In genomic region chr7:146106319-146106718, GRCh38 we compare ENCODE assay signal across 30 cellular contexts.
"Had no signal": no experiment of that assay in that cellular context is flagged by ENCODE, and none has a peak within 500 bp of the region (broad histone marks: within the 10 kb centered on the region; RNA-seq: fewer than 3 reads in every experiment).

No MANE protein-coding gene starts in this region.

- H3K4me1 ChIP-seq: Peyer's patch, SJSA1 had no signal

- H3K36me3 ChIP-seq: MG63, Peyer's patch, SJSA1 had no signal

- H3K9me2 ChIP-seq: SK-N-SH had no signal

- H3K27me3 ChIP-seq: MG63, Peyer's patch, SJSA1 had no signal

- H3K4me3 ChIP-seq: MG63, Peyer's patch, SJSA1 had no signal

- H3K9ac ChIP-seq: SK-N-SH had no signal

- H3K9me3 ChIP-seq: MG63, Peyer's patch, SK-N-SH had no signal

- DNase-seq: Karpas-422, MG63, MV-4-11, NCI-H1092, NCI-H1105, NCI-H1417 treated with DMSO at 0.1 percent for 48 hours, NCI-H1436 treated with DMSO at 0.1 percent for 48 hours, NCI-H1694 treated with DMSO at 0.1 percent for 48 hours, NCI-H187 treated with DMSO at 0.1 percent for 48 hours, NCI-H2029, NCI-H2081, NCI-H2171 treated with DMSO at 0.1 percent for 48 hours, NCI-H2227 treated with DMSO at 0.1 percent for 48 hours, NCI-H446 treated with DMSO at 0.1 percent for 48 hours, NCI-H510A, NCI-H524, NCI-H526, NCI-H69, NCI-H748 treated with DMSO at 0.1 percent for 48 hours, NCI-H82, OCI-M1, PC-3, Peyer's patch, Right ventricle myocardium superior, RPMI8226, SHP77 treated with DMSO at 0.1 percent for 48 hours, SK-N-SH, SW 1271, T-helper 1 cell had no signal

- H3K27ac ChIP-seq: Peyer's patch, SJSA1 had no signal

- ATAC-seq: PC-3 had no signal

- H3K4me2 ChIP-seq: SK-N-SH had no signal
